In genomic region chr11:61336171-61336935, GRCh38 we compare ENCODE assay signal across 8 cellular contexts. TPM values are rescaled to one million over a fixed set of nuclear protein-coding genes. Genes with fewer than 3 reads are reported as not detected.
DNase-seq lines count a peak whose midpoint lies in the region; ATAC-seq and TF ChIP-seq lines count a peak whose summit lies in the region.

No MANE protein-coding gene starts in this region.

- H3K27ac Mint-ChIP-seq in GM23338: peak overlapping the region; percentile 90
- H3K27ac Mint-ChIP-seq in neural crest cell (ENCODE audit: unreplicated experiment): peak overlapping the region; percentile 94
- peak overlapping the region in 1 of 2 donors; percentile 40 for H3K27ac Mint-ChIP-seq in stimulated activated naive CD8-positive, alpha-beta T cell treated with anti-CD3 and anti-CD28 coated beads, Interleukin-15, amount 100 ng/mL, for 72 hours

- ATAC-seq in GM23338: peak; percentile 66
- ATAC-seq in RWPE2 (ENCODE audit: low read depth): peak; percentile 67
- peak; percentile 72 for ATAC-seq in stimulated activated naive CD8-positive, alpha-beta T cell treated with anti-CD3 and anti-CD28 coated beads, Interleukin-15, amount 100 ng/mL, for 72 hours

- no peaks in the 10 kb centered on the region for H3K27me3 ChIP-seq in GM23338 (ENCODE audit: insufficient read depth)
- no peaks in the 10 kb centered on the region for H3K27me3 ChIP-seq in MG63
- no peaks in the 10 kb centered on the region for H3K27me3 ChIP-seq in RWPE2 (ENCODE audit: insufficient read depth, poor library complexity, severe bottlenecking)

- H3K36me3 ChIP-seq in GM23338 (ENCODE audit: insufficient read depth) (no peaks in the 10 kb centered on the region), MG63 (peaks cover 8% of the 10 kb centered on the region; the same call in 1 of the 2 replicates), RWPE2 (ENCODE audit: low read depth) (peaks cover 13% of the 10 kb centered on the region)

- H4K20me1 ChIP-seq in GM23338 (replicated peaks; ENCODE audit: insufficient read depth): peaks cover 8% of the 10 kb centered on the region

- peak overlapping the region; percentile 94 for H2AFZ ChIP-seq in GM23338

- no peaks in the 10 kb centered on the region for H3K9me2 ChIP-seq in GM23338 (ENCODE audit: insufficient read depth)

- H3K4me3 Mint-ChIP-seq in GM23338 (no peak overlapping the region), neural crest cell (peak overlapping the region; percentile 84)
- H3K4me3 Mint-ChIP-seq in stimulated activated naive CD8-positive, alpha-beta T cell treated with anti-CD3 and anti-CD28 coated beads, Interleukin-15, amount 100 ng/mL, for 72 hours: no peak overlapping the region

- H3K4me2 ChIP-seq in GM23338: peak overlapping the region; percentile 12; the same call in 1 of the 2 replicates

- H3K27ac ChIP-seq in GM23338 (ENCODE audit: low read depth): peak overlapping the region; percentile 87
- H3K27ac ChIP-seq in RWPE2 (ENCODE audit: poor library complexity, severe bottlenecking): peak overlapping the region; percentile 52

- peaks cover 15% of the 10 kb centered on the region for H3K79me2 ChIP-seq in GM23338 (replicated peaks; ENCODE audit: insufficient read depth)

- peaks cover 33% of the 10 kb centered on the region for H3F3A ChIP-seq in GM23338 (replicated peaks; ENCODE audit: low read depth)

- H3K4me1 Mint-ChIP-seq in GM23338 (peaks cover 34% of the 10 kb centered on the region), neural crest cell (peaks cover 38% of the 10 kb centered on the region)
- H3K4me1 Mint-ChIP-seq in stimulated activated naive CD8-positive, alpha-beta T cell treated with anti-CD3 and anti-CD28 coated beads, Interleukin-15, amount 100 ng/mL, for 72 hours: peaks cover 60% of the 10 kb centered on the region

- H3K4me3 ChIP-seq in GM23338 (no peak overlapping the region), MG63 (no peak overlapping the region), RWPE2 (ENCODE audit: severe bottlenecking) (no peak overlapping the region), fibroblast of pulmonary artery (replicated peaks; ENCODE audit: low read depth, low read length) (no peak overlapping the region)

- H3K36me3 Mint-ChIP-seq in GM23338 (ENCODE audit: low read depth) (peaks cover 15% of the 10 kb centered on the region), neural crest cell (ENCODE audit: low read depth) (no peaks in the 10 kb centered on the region)

- H3K27me3 Mint-ChIP-seq in GM23338 (ENCODE audit: insufficient read depth, low read depth, poor library complexity) (peaks cover 17% of the 10 kb centered on the region), neural crest cell (ENCODE audit: low read depth) (no peaks in the 10 kb centered on the region)
- H3K27me3 Mint-ChIP-seq in stimulated activated naive CD8-positive, alpha-beta T cell treated with anti-CD3 and anti-CD28 coated beads, Interleukin-15, amount 100 ng/mL, for 72 hours: no peaks in the 10 kb centered on the region

- H3K9me3 ChIP-seq in MG63 (no peaks in the 10 kb centered on the region), RWPE2 (ENCODE audit: severe bottlenecking) (no peaks in the 10 kb centered on the region)

- TF ChIP-seq CTCF in GM23338 (conservative IDR thresholded peaks at IDR 0.05; ENCODE audit: low read depth in 2 of 2) (peak; percentile 90 to 95), RWPE2 (IDR thresholded peaks at IDR 0.05; ENCODE audit: poor library complexity, severe bottlenecking) (peak; percentile 97), fibroblast of pulmonary artery (IDR thresholded peaks at IDR 0.05; ENCODE audit: low read length, missing control alignments) (peak; percentile 97), neural crest cell (conservative IDR thresholded peaks at IDR 0.05) (peak; percentile 96)

- H3K9me3 Mint-ChIP-seq in GM23338: no peaks in the 10 kb centered on the region
- H3K9me3 Mint-ChIP-seq in neural crest cell: no peaks in the 10 kb centered on the region
- no peaks in the 10 kb centered on the region for H3K9me3 Mint-ChIP-seq in stimulated activated naive CD8-positive, alpha-beta T cell treated with anti-CD3 and anti-CD28 coated beads, Interleukin-15, amount 100 ng/mL, for 72 hours

- DNase-seq in DMS 273 (lab: John Stamatoyannopoulos, UW; ENCODE audit: unreplicated experiment) (peak; percentile 87), GM23338 (ENCODE audit: low spot score) (peak; percentile 93), MG63 (peak; percentile 65), RWPE2 (ENCODE audit: low spot score) (no peak), fibroblast of pulmonary artery (ENCODE audit: low read depth) (peak; percentile 80), neural crest cell (ENCODE audit: low read depth, low spot score) (peak; percentile 80)
- DNase-seq in activated T-helper 9 cell treated with anti-CD3 and anti-CD28 coated beads, Interleukin-2, amount 50 U/mL, for 16 hours (ENCODE audit: low read depth): peak; percentile 69
- DNase-seq in stimulated activated naive CD8-positive, alpha-beta T cell treated with anti-CD3 and anti-CD28 coated beads, Interleukin-15, amount 100 ng/mL, for 72 hours: peak; percentile 84 to 87

- H3K4me1 ChIP-seq in GM23338 (ENCODE audit: insufficient read depth): peaks cover 19% of the 10 kb centered on the region
- H3K4me1 ChIP-seq in RWPE2 (ENCODE audit: insufficient read depth, poor library complexity, severe bottlenecking): peaks cover 11% of the 10 kb centered on the region

TF ChIP-seq in GM23338, 12 proteins besides CTCF, POLR2A, EP300 and RAD21:
- TF ChIP-seq CREB1 (CRISPR knock-in tag; IDR thresholded peaks at IDR 0.05; ENCODE audit: low read depth) (0 out of 2 replicates have a peak, but pooled peaks have one; percentile 38), STAT1 (IDR thresholded peaks at IDR 0.05; ENCODE audit: unreplicated experiment) (no peak)

RNA-seq across cellular contexts. Expression of gene TKFC, which starts 3.3 kb away (rescaled TPM):
- 27.0 and 46.9 TPM in 2 replicates for total RNA-seq in GM23338 (2014; rRNA removed; shearing (Covaris generic))
- polyA plus RNA-seq in GM23338 (2016; fragmentation: Nextera tagmentation; extraction: Ambion mirVana): 21.1 and 21.7 TPM in 2 replicates
- total RNA-seq in MG63 (2014; rRNA removed; shearing (Covaris generic); ENCODE audit: low replicate concordance): 12.9 and 36.0 TPM in 2 replicates
- total RNA-seq in neural crest cell: 46.9 and 53.9 TPM in 2 replicates

RNA-seq across cellular contexts. Expression of gene DDB1, which starts 3.4 kb away (rescaled TPM):
- 282 and 292 TPM in 2 replicates for total RNA-seq in GM23338 (2014; rRNA removed; shearing (Covaris generic))
- polyA plus RNA-seq in GM23338 (2016; fragmentation: Nextera tagmentation; extraction: Ambion mirVana): 102 and 109 TPM in 2 replicates
- total RNA-seq in MG63 (2014; rRNA removed; shearing (Covaris generic); ENCODE audit: low replicate concordance): 170 and 250 TPM in 2 replicates
- total RNA-seq in neural crest cell: 315 and 329 TPM in 2 replicates

RNA-seq across cellular contexts. Expression of gene CYB561A3, which starts 25.3 kb away (rescaled TPM):
- total RNA-seq in GM23338 (2014; rRNA removed; shearing (Covaris generic)): 20.9 and 30.8 TPM in 2 replicates
- 7.8 and 9.8 TPM in 2 replicates for polyA plus RNA-seq in GM23338 (2016; fragmentation: Nextera tagmentation; extraction: Ambion mirVana)
- 50.5 and 60.2 TPM in 2 replicates for total RNA-seq in MG63 (2014; rRNA removed; shearing (Covaris generic); ENCODE audit: low replicate concordance)
- 28.1 and 28.9 TPM in 2 replicates for total RNA-seq in neural crest cell

RNA-seq across cellular contexts. Expression of gene TMEM138, which starts 25.8 kb away (rescaled TPM):
- 26.9 and 30.2 TPM in 2 replicates for total RNA-seq in GM23338 (2014; rRNA removed; shearing (Covaris generic))
- polyA plus RNA-seq in GM23338 (2016; fragmentation: Nextera tagmentation; extraction: Ambion mirVana): 32.1 and 37.0 TPM in 2 replicates
- 15.0 and 70.0 TPM in 2 replicates for total RNA-seq in MG63 (2014; rRNA removed; shearing (Covaris generic); ENCODE audit: low replicate concordance)
- 47.8 and 52.6 TPM in 2 replicates for total RNA-seq in neural crest cell

RNA-seq across cellular contexts. Expression of gene VWCE, which starts 41.2 kb away (rescaled TPM):
- 13.1 and 16.9 TPM in 2 replicates for total RNA-seq in GM23338 (2014; rRNA removed; shearing (Covaris generic))
- polyA plus RNA-seq in GM23338 (2016; fragmentation: Nextera tagmentation; extraction: Ambion mirVana): 9.7 and 9.9 TPM in 2 replicates
- not detected in 2 replicates for total RNA-seq in MG63 (2014; rRNA removed; shearing (Covaris generic); ENCODE audit: low replicate concordance)
- 42.0 and 42.1 TPM in 2 replicates for total RNA-seq in neural crest cell
